In the genomic region with DNA sequence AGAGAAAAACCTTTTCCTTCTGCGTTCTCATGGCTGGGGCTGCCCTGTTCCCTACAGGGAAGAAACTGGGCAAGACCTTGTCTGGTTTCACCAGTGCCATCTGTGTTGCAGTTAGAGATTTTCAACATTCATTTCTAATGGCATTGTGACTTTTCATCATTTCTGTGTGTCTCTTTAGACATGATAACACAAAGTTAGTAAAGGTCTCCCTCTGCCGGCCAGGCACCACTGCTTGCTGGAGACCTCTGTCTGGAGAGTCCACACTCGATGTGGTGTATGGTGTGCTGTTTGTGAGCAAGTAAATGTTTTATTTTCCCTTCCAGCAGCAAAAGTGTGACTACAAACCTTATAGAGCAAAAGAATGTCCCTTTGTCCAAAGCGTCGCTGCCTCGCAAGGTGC, we compare ENCODE assay signal across 11 cellular contexts.
DNase-seq lines count a peak whose midpoint lies in the region; ATAC-seq and TF ChIP-seq lines count a peak whose summit lies in the region.
"Had no signal": no experiment of that assay in that cellular context is flagged by ENCODE, and none has a peak within 500 bp of the region (broad histone marks: within the 10 kb centered on the region; RNA-seq: fewer than 3 reads in every experiment).

No MANE protein-coding gene starts in this region.

- H3K36me3 Mint-ChIP-seq in activated T-helper 2 cell treated with anti-CD3 and anti-CD28 coated beads, Interferon-gamma antibody, Interleukin-2, Interleukin-4, amounts not matched to agents 10 μg/mL and 5 μg/mL and 100 μg/mL, durations not matched to agents 14 hours and 24 hours and 36 hours (ENCODE audit: low read depth), result no peaks in the 10 kb centered on the region

- H3K9me3 Mint-ChIP-seq in activated T-helper 2 cell treated with anti-CD3 and anti-CD28 coated beads, Interferon-gamma antibody, Interleukin-2, Interleukin-4, amounts not matched to agents 10 μg/mL and 5 μg/mL and 100 μg/mL, durations not matched to agents 14 hours and 24 hours and 36 hours, result peaks cover 19% of the 10 kb centered on the region

- DNase-seq in BE2C, result peak; percentile 88
- DNase-seq in HT-29 (ENCODE audit: low spot score), result peak; percentile 39
- DNase-seq in RPMI7951 (ENCODE audit: low read depth), result peak; percentile 73
- peak; percentile 34 for DNase-seq in kidney tubule cell (ENCODE audit: low spot score)
- DNase-seq in activated T-helper 2 cell treated with anti-CD3 and anti-CD28 coated beads, Interferon-gamma antibody, Interleukin-2, Interleukin-4, amounts not matched to agents 10 μg/mL and 5 μg/mL and 100 μg/mL, durations not matched to agents 14 hours and 24 hours and 36 hours (ENCODE audit: low spot score), result no peak
- no peak for DNase-seq in stimulated activated CD4-positive, alpha-beta T cell treated with anti-CD3 and anti-CD28 coated beads, Interleukin-4, amount 100 ng/mL, for 1 hour
- no peak for DNase-seq in activated CD8-positive, alpha-beta memory T cell treated with anti-CD3 and anti-CD28 coated beads, Interleukin-2, amount 50 U/mL, for 4 hours
- DNase-seq: foreskin keratinocyte, Peyer's patch had no signal

- no peak overlapping the region for H3K27ac Mint-ChIP-seq in activated T-helper 2 cell treated with anti-CD3 and anti-CD28 coated beads, Interferon-gamma antibody, Interleukin-2, Interleukin-4, amounts not matched to agents 10 μg/mL and 5 μg/mL and 100 μg/mL, durations not matched to agents 14 hours and 24 hours and 36 hours

- H3K4me3 Mint-ChIP-seq in activated T-helper 2 cell treated with anti-CD3 and anti-CD28 coated beads, Interferon-gamma antibody, Interleukin-2, Interleukin-4, amounts not matched to agents 10 μg/mL and 5 μg/mL and 100 μg/mL, durations not matched to agents 14 hours and 24 hours and 36 hours (ENCODE audit: low read depth), result no peak overlapping the region

- intact Hi-C loops in activated T-helper 2 cell treated with anti-CD3 and anti-CD28 coated beads, Interferon-gamma antibody, Interleukin-2, Interleukin-4, amounts not matched to agents 10 μg/mL and 5 μg/mL and 100 μg/mL, durations not matched to agents 14 hours and 24 hours and 36 hours (cut with micrococcal nuclease), result no loop called here

- no peaks in the 10 kb centered on the region; the same call in 1 of the 2 replicates for H3K9me3 ChIP-seq in BE2C
- H3K9me3 ChIP-seq: Peyer's patch had no signal

- H3K27me3 ChIP-seq in BE2C, result no peaks in the 10 kb centered on the region
- H3K27me3 ChIP-seq: foreskin keratinocyte, Peyer's patch, tibial nerve had no signal

- no peak for ATAC-seq in GM21360 (IDR thresholded peaks at IDR 0.05; ENCODE audit: unreplicated experiment)
- ATAC-seq: foreskin keratinocyte had no signal

- H3K4me3 ChIP-seq in BE2C (ENCODE audit: low read depth, low read length), result no peak overlapping the region
- H3K4me3 ChIP-seq: Peyer's patch, tibial nerve had no signal

- peak; percentile 97 for TF ChIP-seq CTCF in BE2C (IDR thresholded peaks at IDR 0.05; ENCODE audit: low read depth, low read length)

- peaks cover 5% of the 10 kb centered on the region for H3K4me1 ChIP-seq in BE2C
- H3K4me1 ChIP-seq: foreskin keratinocyte, Peyer's patch, tibial nerve had no signal

- no peaks in the 10 kb centered on the region for H3K36me3 ChIP-seq in BE2C
- H3K36me3 ChIP-seq: Peyer's patch, tibial nerve had no signal

- no peaks in the 10 kb centered on the region for H3K27me3 Mint-ChIP-seq in activated T-helper 2 cell treated with anti-CD3 and anti-CD28 coated beads, Interferon-gamma antibody, Interleukin-2, Interleukin-4, amounts not matched to agents 10 μg/mL and 5 μg/mL and 100 μg/mL, durations not matched to agents 14 hours and 24 hours and 36 hours (ENCODE audit: low read depth)

- H3K4me1 Mint-ChIP-seq in activated T-helper 2 cell treated with anti-CD3 and anti-CD28 coated beads, Interferon-gamma antibody, Interleukin-2, Interleukin-4, amounts not matched to agents 10 μg/mL and 5 μg/mL and 100 μg/mL, durations not matched to agents 14 hours and 24 hours and 36 hours (ENCODE audit: low read depth), result no peaks in the 10 kb centered on the region

Comparison
In these comparisons a context has a peak if more than half of its experiments do, and no peak if none do; other contexts are left out.
1. DNase-seq: peak in BE2C (single experiment), HT-29 (single experiment), RPMI7951 (single experiment) and kidney tubule cell (single experiment); none in activated T-helper 2 cell treated with anti-CD3 and anti-CD28 coated beads, Interferon-gamma antibody, Interleukin-2, Interleukin-4, amounts not matched to agents 10 μg/mL and 5 μg/mL and 100 μg/mL, durations not matched to agents 14 hours and 24 hours and 36 hours (single experiment), stimulated activated CD4-positive, alpha-beta T cell treated with anti-CD3 and anti-CD28 coated beads, Interleukin-4, amount 100 ng/mL, for 1 hour (single experiment) and activated CD8-positive, alpha-beta memory T cell treated with anti-CD3 and anti-CD28 coated beads, Interleukin-2, amount 50 U/mL, for 4 hours (single experiment).